1 cellular context compared by ENCODE assay signal in the genomic region with DNA sequence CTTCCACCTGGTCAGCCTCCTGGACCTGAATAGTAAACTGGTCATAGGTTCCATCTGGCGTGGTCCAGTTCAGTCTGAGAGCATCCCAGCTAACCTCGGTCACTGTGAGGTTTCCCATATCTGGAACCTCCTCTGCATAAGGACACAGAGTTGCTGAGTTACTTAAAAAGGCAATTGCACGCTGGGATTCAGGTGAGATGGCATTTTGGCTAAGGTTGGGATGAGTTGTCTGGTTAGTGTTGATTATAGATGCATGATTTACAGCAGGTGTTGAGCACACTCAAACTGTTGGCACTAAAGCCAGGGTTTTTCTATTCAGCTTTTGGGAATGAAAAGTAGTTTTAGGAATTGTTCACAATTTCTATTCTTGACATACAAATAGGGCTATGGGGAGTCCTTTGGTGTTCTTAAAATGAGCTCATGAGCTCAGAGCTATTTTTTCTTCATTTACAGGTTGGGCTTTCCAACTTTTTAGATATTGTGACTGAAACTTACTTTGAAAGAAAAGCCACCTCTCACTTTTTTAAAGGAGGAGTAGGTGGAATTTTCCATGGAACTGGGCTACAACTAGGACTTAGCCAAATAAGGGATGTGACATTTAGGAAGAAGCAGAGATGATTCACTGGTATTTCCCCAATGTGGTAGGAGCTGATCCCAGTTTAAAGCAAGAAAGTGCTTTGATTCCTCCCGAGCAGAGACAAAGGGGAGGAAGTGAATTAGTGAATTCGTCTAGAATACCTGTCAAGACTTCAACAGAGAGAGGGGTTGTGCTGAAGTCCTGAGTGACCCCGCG.
TF ChIP-seq lines count a peak whose summit lies in the region.

No MANE protein-coding gene starts in this region.

TF ChIP-seq in IMR-90, 13 proteins besides CTCF, POLR2A, EP300 and RAD21:
- TF ChIP-seq BHLHE40 (IDR thresholded peaks at IDR 0.05; ENCODE audit: low read depth, low read length) (no peak), MXI1 (IDR thresholded peaks at IDR 0.05; ENCODE audit: borderline replicate concordance, low read depth, low read length) (no peak), CEBPB (IDR thresholded peaks at IDR 0.05; ENCODE audit: low read depth, low read length) (no peak), RFX5 (IDR thresholded peaks at IDR 0.05; ENCODE audit: low read depth, low read length) (no peak), NFE2L2 (IDR thresholded peaks at IDR 0.05; ENCODE audit: low read depth, low read length) (no peak), ELK1 (IDR thresholded peaks at IDR 0.05; ENCODE audit: borderline replicate concordance, low read depth, low read length) (no peak), RCOR1 (IDR thresholded peaks at IDR 0.05; ENCODE audit: insufficient replicate concordance, low read length) (no peak), SMC3 (IDR thresholded peaks at IDR 0.05; ENCODE audit: low read depth, low read length) (no peak), FOS (IDR thresholded peaks at IDR 0.05; ENCODE audit: low read depth, low read length) (no peak)
- TF ChIP-seq, protein P1, sequence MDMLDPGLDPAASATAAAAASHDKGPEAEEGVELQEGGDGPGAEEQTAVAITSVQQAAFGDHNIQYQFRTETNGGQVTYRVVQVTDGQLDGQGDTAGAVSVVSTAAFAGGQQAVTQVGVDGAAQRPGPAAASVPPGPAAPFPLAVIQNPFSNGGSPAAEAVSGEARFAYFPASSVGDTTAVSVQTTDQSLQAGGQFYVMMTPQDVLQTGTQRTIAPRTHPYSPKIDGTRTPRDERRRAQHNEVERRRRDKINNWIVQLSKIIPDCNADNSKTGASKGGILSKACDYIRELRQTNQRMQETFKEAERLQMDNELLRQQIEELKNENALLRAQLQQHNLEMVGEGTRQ (IDR thresholded peaks at IDR 0.05; ENCODE audit: low read depth, low read length) = no peak
